Comparison of ENCODE assay signal across 8 cellular contexts in genomic region chr1:16904560-16905111, GRCh38. TPM values are rescaled to one million over a fixed set of nuclear protein-coding genes. Genes with fewer than 3 reads are reported as not detected.
DNase-seq lines count a peak whose midpoint lies in the region; ATAC-seq and TF ChIP-seq lines count a peak whose summit lies in the region.

No MANE protein-coding gene starts in this region.

- peak overlapping the region; percentile 98 for H3K27ac ChIP-seq in colonic mucosa
- H3K27ac ChIP-seq in layer of hippocampus (ENCODE audit: low read depth, low read length): peak overlapping the region; percentile 100

- H3K27me3 ChIP-seq in colonic mucosa: no peaks in the 10 kb centered on the region
- no peaks in the 10 kb centered on the region for H3K27me3 ChIP-seq in layer of hippocampus (ENCODE audit: control insufficient read depth, insufficient read depth, low read length)

- no peak for TF ChIP-seq CTCF in AG09309 (IDR thresholded peaks at IDR 0.05; ENCODE audit: control insufficient read depth, insufficient read depth, low read depth, low read length, missing control alignments)
- no peak for TF ChIP-seq CTCF in colonic mucosa (IDR thresholded peaks at IDR 0.05)

- H3K4me3 ChIP-seq in AG09309 (ENCODE audit: control insufficient read depth, low read depth, low read length): peak overlapping the region; percentile 50
- peak overlapping the region; percentile 51 for H3K4me3 ChIP-seq in colonic mucosa

- H3K4me1 ChIP-seq in colonic mucosa: no peaks in the 10 kb centered on the region

- peak overlapping the region; percentile 79 to 87 for H3K9ac ChIP-seq in colonic mucosa (ENCODE audit: low read depth in 2 of 2, low read length in 2 of 2)

- intact Hi-C loops in colonic mucosa (cut with DNase I): no loop called here

- DNase-seq in AG09309 (ENCODE audit: low read depth) (peak; percentile 95), NCI-H446 treated with DMSO at 0.1 percent for 48 hours (lab: John Stamatoyannopoulos, UW) (peak; percentile 99), colonic mucosa (peak; percentile 97)
- DNase-seq in activated CD4-positive, CD25-positive, alpha-beta regulatory T cell treated with anti-CD3 and anti-CD28 coated beads, Interleukin-2, amount 50 U/mL, for 72 hours: peak; percentile 97
- DNase-seq in stimulated activated CD4-positive, alpha-beta T cell treated with anti-CD3 and anti-CD28 coated beads, Interleukin-1b, Interleukin-23, amount 100 ng/mL, for 24 hours (ENCODE audit: low read depth in 4 of 4, low spot score in 1 of 4): peak; percentile 94 to 100 (median 98)

- no peaks in the 10 kb centered on the region for H3K36me3 ChIP-seq in colonic mucosa

- no peaks in the 10 kb centered on the region for H3K9me3 ChIP-seq in colonic mucosa

- ATAC-seq in GM19043 (IDR thresholded peaks at IDR 0.05; ENCODE audit: low read depth, unreplicated experiment): peak; percentile 93
- peak; percentile 63 for ATAC-seq in HG03378 (IDR thresholded peaks at IDR 0.05; ENCODE audit: unreplicated experiment)

RNA-seq across cellular contexts. Expression of gene RNU1-2, which starts 8.9 kb away (rescaled TPM):
- total RNA-seq in colonic mucosa: 1,000 to 10,000 TPM; 1,159 to 2,517 TPM

RNA-seq across cellular contexts. Expression of gene CROCC, which starts 17.1 kb away (rescaled TPM):
- total RNA-seq in colonic mucosa: 10 to 100 TPM in 1 of 2 donors, 1 to 10 TPM in 1; 6.9 to 21.6 TPM

Comparison
In these comparisons a context has a peak if more than half of its experiments do, and no peak if none do; other contexts are left out.
1. Peak in every context shown above with its lines: DNase-seq, ATAC-seq, H3K4me3 ChIP-seq and H3K27ac ChIP-seq.